ENCODE assay signal across 26 cellular contexts in genomic region chr7:24913791-24914464, GRCh38.
DNase-seq lines count a peak whose midpoint lies in the region; ATAC-seq and TF ChIP-seq lines count a peak whose summit lies in the region.
"Had no signal": no experiment of that assay in that cellular context is flagged by ENCODE, and none has a peak within 500 bp of the region (broad histone marks: within the 10 kb centered on the region; RNA-seq: fewer than 3 reads in every experiment).

No MANE protein-coding gene starts in this region.

- H3K27ac Mint-ChIP-seq in activated T-cell treated with anti-CD3 and anti-CD28 coated beads, Interleukin-2, amount 50 U/mL, for 72 hours: peak overlapping the region; percentile 81
- peak overlapping the region; percentile 79 for H3K27ac Mint-ChIP-seq in activated T-helper 1 cell treated with anti-CD3 and anti-CD28 coated beads, Interleukin-12 subunit alpha, Interleukin-12 subunit beta, Interleukin-2, Interleukin-4 antibody, amounts not matched to agents 30 ng/mL and 10 ng/mL and 1 ng/mL, durations not matched to agents 14 hours and 24 hours and 36 hours
- peak overlapping the region; percentile 7 to 80 for H3K27ac Mint-ChIP-seq in natural killer cell
- H3K27ac Mint-ChIP-seq: activated naive CD4-positive, alpha-beta T cell treated with anti-CD3 and anti-CD28 coated beads, Interleukin-2, amount 50 U/mL, for 72 hours; brain had no signal

- H3K9me3 Mint-ChIP-seq in activated T-cell treated with anti-CD3 and anti-CD28 coated beads, Interleukin-2, amount 50 U/mL, for 72 hours: no peaks in the 10 kb centered on the region
- H3K9me3 Mint-ChIP-seq in activated T-helper 1 cell treated with anti-CD3 and anti-CD28 coated beads, Interleukin-12 subunit alpha, Interleukin-12 subunit beta, Interleukin-2, Interleukin-4 antibody, amounts not matched to agents 30 ng/mL and 10 ng/mL and 1 ng/mL, durations not matched to agents 14 hours and 24 hours and 36 hours: peaks cover 9% of the 10 kb centered on the region
- no peaks in the 10 kb centered on the region for H3K9me3 Mint-ChIP-seq in natural killer cell
- H3K9me3 Mint-ChIP-seq: activated B cell treated with CpG ODN at 0.5 μM for 24 hours; activated naive CD4-positive, alpha-beta T cell treated with anti-CD3 and anti-CD28 coated beads, Interleukin-2, amount 50 U/mL, for 72 hours; brain; CD4-positive, alpha-beta memory T cell had no signal

- H3K4me3 ChIP-seq in Karpas-422 (ENCODE audit: low read length) (no peak overlapping the region), hepatocyte (no peak overlapping the region), heart left ventricle (no peak overlapping the region)
- H3K4me3 ChIP-seq: coronary artery, pancreas, tibial nerve had no signal

- peak overlapping the region in 1 of 2 donors; percentile 46 for H3K4me3 Mint-ChIP-seq in activated T-cell treated with anti-CD3 and anti-CD28 coated beads, Interleukin-2, amount 50 U/mL, for 72 hours
- H3K4me3 Mint-ChIP-seq in activated T-helper 1 cell treated with anti-CD3 and anti-CD28 coated beads, Interleukin-12 subunit alpha, Interleukin-12 subunit beta, Interleukin-2, Interleukin-4 antibody, amounts not matched to agents 30 ng/mL and 10 ng/mL and 1 ng/mL, durations not matched to agents 14 hours and 24 hours and 36 hours: peak overlapping the region; percentile 37
- H3K4me3 Mint-ChIP-seq in natural killer cell: peak overlapping the region; percentile 43
- H3K4me3 Mint-ChIP-seq: brain had no signal

- no peak for TF ChIP-seq POLR2A in heart left ventricle (IDR thresholded peaks at IDR 0.05)

- H3K27me3 ChIP-seq in Karpas-422 (ENCODE audit: low read length) (no peaks in the 10 kb centered on the region), hepatocyte (no peaks in the 10 kb centered on the region), heart left ventricle (no peaks in the 10 kb centered on the region)
- H3K27me3 ChIP-seq: pancreas, tibial nerve had no signal

- H3K36me3 ChIP-seq in Karpas-422 (ENCODE audit: insufficient read depth, low read length) (peaks cover 16% of the 10 kb centered on the region), hepatocyte (replicated peaks; ENCODE audit: insufficient read depth, low read depth) (no peaks in the 10 kb centered on the region), heart left ventricle (no peaks in the 10 kb centered on the region)
- H3K36me3 ChIP-seq: pancreas, tibial nerve had no signal

- peaks cover 0 to 6% of the 10 kb centered on the region in 2 donors for H3K36me3 Mint-ChIP-seq in activated T-cell treated with anti-CD3 and anti-CD28 coated beads, Interleukin-2, amount 50 U/mL, for 72 hours (ENCODE audit: insufficient read depth in 2 of 2)
- peaks cover 40% of the 10 kb centered on the region for H3K36me3 Mint-ChIP-seq in activated T-helper 1 cell treated with anti-CD3 and anti-CD28 coated beads, Interleukin-12 subunit alpha, Interleukin-12 subunit beta, Interleukin-2, Interleukin-4 antibody, amounts not matched to agents 30 ng/mL and 10 ng/mL and 1 ng/mL, durations not matched to agents 14 hours and 24 hours and 36 hours (ENCODE audit: low read depth)
- H3K36me3 Mint-ChIP-seq in natural killer cell: no peaks in the 10 kb centered on the region
- H3K36me3 Mint-ChIP-seq: brain had no signal

- H3K27ac ChIP-seq in Karpas-422 (ENCODE audit: low read length) (peak overlapping the region; percentile 81), hepatocyte (no peak overlapping the region), heart left ventricle (no peak overlapping the region)
- H3K27ac ChIP-seq: coronary artery, pancreas, tibial nerve had no signal

- H2AFZ ChIP-seq in Karpas-422 (ENCODE audit: low read length) (no peak overlapping the region), hepatocyte (no peak overlapping the region)

- H4K20me1 ChIP-seq in Karpas-422 (ENCODE audit: insufficient read depth, low read depth, low read length) (peaks cover 19% of the 10 kb centered on the region), hepatocyte (ENCODE audit: insufficient read depth, poor library complexity, severe bottlenecking) (no peaks in the 10 kb centered on the region)

- H3K4me1 Mint-ChIP-seq in activated T-cell treated with anti-CD3 and anti-CD28 coated beads, Interleukin-2, amount 50 U/mL, for 72 hours (ENCODE audit: low read depth): peaks cover 92% of the 10 kb centered on the region
- peaks cover 91% of the 10 kb centered on the region for H3K4me1 Mint-ChIP-seq in activated T-helper 1 cell treated with anti-CD3 and anti-CD28 coated beads, Interleukin-12 subunit alpha, Interleukin-12 subunit beta, Interleukin-2, Interleukin-4 antibody, amounts not matched to agents 30 ng/mL and 10 ng/mL and 1 ng/mL, durations not matched to agents 14 hours and 24 hours and 36 hours (ENCODE audit: low read depth)
- peaks cover 89 to 90% of the 10 kb centered on the region in 2 donors for H3K4me1 Mint-ChIP-seq in natural killer cell

- intact Hi-C loops in activated T-helper 1 cell treated with anti-CD3 and anti-CD28 coated beads, Interleukin-12 subunit alpha, Interleukin-12 subunit beta, Interleukin-2, Interleukin-4 antibody, amounts not matched to agents 30 ng/mL and 10 ng/mL and 1 ng/mL, durations not matched to agents 14 hours and 24 hours and 36 hours (cut with micrococcal nuclease): no loop called here
- intact Hi-C loops in natural killer cell (cut with micrococcal nuclease): loop anchor here (10.0 kb wide), 2 partner anchors 181 to 469 kb away; no protein-coding TSS in a partner anchor
- intact Hi-C loops in heart left ventricle (cut with DNase I): loop anchor here in 1 of 10 donors (5.0 kb wide), 1 partner anchor 48 kb away; no protein-coding TSS in a partner anchor

- DNase-seq in activated T-cell treated with anti-CD3 and anti-CD28 coated beads, Interleukin-2, amount 50 U/mL, for 72 hours: no peak
- DNase-seq in activated T-cell treated with anti-CD3 and anti-CD28 coated beads for 4 hours: no peak
- no peak for DNase-seq in Karpas-422
- no peak for DNase-seq in activated T-helper 1 cell treated with anti-CD3 and anti-CD28 coated beads, Interleukin-12 subunit alpha, Interleukin-12 subunit beta, Interleukin-2, Interleukin-4 antibody, amounts not matched to agents 30 ng/mL and 10 ng/mL and 1 ng/mL, durations not matched to agents 14 hours and 24 hours and 36 hours (ENCODE audit: low spot score)
- DNase-seq in natural killer cell: no peak
- DNase-seq in hepatocyte (ENCODE audit: low spot score): no peak
- DNase-seq in heart left ventricle: no peak
- DNase-seq: activated B cell treated with CpG ODN at 0.5 μM for 24 hours; activated CD8-positive, alpha-beta memory T cell treated with anti-CD3 and anti-CD28 coated beads, Interleukin-2, amount 50 U/mL, for 4 hours; CD4-positive, alpha-beta memory T cell; DMS79; foreskin melanocyte; IMR-90; mesenchymal stem cell; naive thymus-derived CD4-positive, alpha-beta T cell; NCI-H1048; NCI-H2081 treated with DMSO at 0.1 percent for 48 hours; NCI-H510A; stimulated activated naive CD4-positive, alpha-beta T cell had no signal

- TF ChIP-seq CTCF in natural killer cell (IDR thresholded peaks at IDR 0.05) (no peak), hepatocyte (IDR thresholded peaks at IDR 0.05; ENCODE audit: poor library complexity) (no peak), heart left ventricle (IDR thresholded peaks at IDR 0.05) (no peak)

- WGBS in hepatocyte (ENCODE audit: low lambda C conversion rate, missing lambda C conversion rate): 94% methylated on average over 4 of the region's 4 CpGs
- 86 to 93% (median 89%) methylated on average over 4 of the region's 4 CpGs for WGBS in heart left ventricle, 4 donors

- 0 out of 2 replicates have a peak overlapping the region, but pooled peaks have one; percentile 28 for H3K9ac ChIP-seq in Karpas-422 (ENCODE audit: low read length)

- H3K9me2 ChIP-seq in Karpas-422 (replicated peaks; ENCODE audit: insufficient read depth, low read length) (no peaks in the 10 kb centered on the region), hepatocyte (replicated peaks; ENCODE audit: insufficient read depth) (no peaks in the 10 kb centered on the region)

- H3K4me1 ChIP-seq in Karpas-422 (ENCODE audit: low read length) (peaks cover 98% of the 10 kb centered on the region), hepatocyte (ENCODE audit: insufficient read depth) (no peaks in the 10 kb centered on the region), heart left ventricle (peaks cover 0 to 51% (median 10%) of the 10 kb centered on the region in 12 donors)
- H3K4me1 ChIP-seq: tibial nerve had no signal

- H3K27me3 Mint-ChIP-seq in activated T-cell treated with anti-CD3 and anti-CD28 coated beads, Interleukin-2, amount 50 U/mL, for 72 hours (ENCODE audit: low read depth): no peaks in the 10 kb centered on the region
- H3K27me3 Mint-ChIP-seq in activated T-helper 1 cell treated with anti-CD3 and anti-CD28 coated beads, Interleukin-12 subunit alpha, Interleukin-12 subunit beta, Interleukin-2, Interleukin-4 antibody, amounts not matched to agents 30 ng/mL and 10 ng/mL and 1 ng/mL, durations not matched to agents 14 hours and 24 hours and 36 hours (ENCODE audit: insufficient read depth): no peaks in the 10 kb centered on the region
- no peaks in the 10 kb centered on the region for H3K27me3 Mint-ChIP-seq in natural killer cell (ENCODE audit: low read depth in 2 of 2)
- H3K27me3 Mint-ChIP-seq: activated B cell treated with CpG ODN at 0.5 μM for 24 hours; brain; CD4-positive, alpha-beta memory T cell; naive thymus-derived CD4-positive, alpha-beta T cell had no signal

- no peak for ATAC-seq in activated T-cell treated with anti-CD3 and anti-CD28 coated beads, Interleukin-2, amount 50 U/mL, for 72 hours (replicated peaks in 1 of 2)
- ATAC-seq in natural killer cell (no peak), HG02623 (IDR thresholded peaks at IDR 0.05; ENCODE audit: unreplicated experiment) (no peak), heart left ventricle (no peak)
- ATAC-seq: activated naive CD4-positive, alpha-beta T cell treated with anti-CD3 and anti-CD28 coated beads, Interleukin-2, amount 50 U/mL, for 72 hours; naive thymus-derived CD4-positive, alpha-beta T cell; pancreas; sciatic nerve had no signal

- H3K4me2 ChIP-seq in Karpas-422 (ENCODE audit: low read depth, low read length, poor library complexity, severe bottlenecking) (peak overlapping the region; percentile 63), hepatocyte (no peak overlapping the region)

- H3K79me2 ChIP-seq in Karpas-422 (ENCODE audit: low read length): peaks cover 98% of the 10 kb centered on the region
- H3K79me2 ChIP-seq in hepatocyte: peaks cover 29% of the 10 kb centered on the region

- no peaks in the 10 kb centered on the region for H3K9me3 ChIP-seq in Karpas-422 (ENCODE audit: low read length)
- no peaks in the 10 kb centered on the region for H3K9me3 ChIP-seq in hepatocyte (ENCODE audit: low read depth)
- H3K9me3 ChIP-seq in heart left ventricle: no peaks in the 10 kb centered on the region
- H3K9me3 ChIP-seq: pancreas, tibial nerve had no signal
